ENCODE assay signal across 7 cellular contexts in genomic region chr19:20248258-20248657, GRCh38.
DNase-seq lines count a peak whose midpoint lies in the region; ATAC-seq and TF ChIP-seq lines count a peak whose summit lies in the region.
"Not testable (repeated sequence)": the region's sequence is repeated elsewhere in the genome, so short reads cannot be mapped to it uniquely, and the experiment has no call there.

No MANE protein-coding gene starts in this region.

- H3K9ac ChIP-seq in HUES48 (ENCODE audit: low read depth, low read length); parathyroid adenoma: not testable (repeated sequence)

- peak; percentile 28 for ATAC-seq in lung (ENCODE audit: insufficient read depth, low FRiP score)

- not testable (repeated sequence) for TF ChIP-seq CTCF in WERI-Rb-1 (IDR thresholded peaks at IDR 0.05; ENCODE audit: low read depth, low read length); lung (IDR thresholded peaks at IDR 0.05; ENCODE audit: control extremely low read depth, extremely low read depth); parathyroid adenoma (IDR thresholded peaks at IDR 0.05)

- H3K79me2 ChIP-seq in parathyroid adenoma, result not testable (repeated sequence)

- H3K27me3 ChIP-seq in HUES48 (ENCODE audit: control insufficient read depth, insufficient read depth, low read length); WERI-Rb-1 (ENCODE audit: insufficient read depth, low read depth, severe bottlenecking); lung (ENCODE audit: control insufficient read depth, insufficient read depth); parathyroid adenoma (ENCODE audit: control insufficient read depth, insufficient read depth, low read length): not testable (repeated sequence)

- not testable (repeated sequence) for H3K36me3 ChIP-seq in HUES48 (ENCODE audit: control insufficient read depth, insufficient read depth, low read length); WERI-Rb-1; lung (ENCODE audit: control insufficient read depth in 2 of 2, insufficient read depth in 2 of 2, low read length in 2 of 2); parathyroid adenoma (ENCODE audit: control insufficient read depth, insufficient read depth, low read length)

- WGBS in lung, 2 donors, result 43 to 58% methylated on average over 2 of the region's 2 CpGs

- H3K27ac ChIP-seq in HUES48 (ENCODE audit: low read depth, low read length), result peak overlapping the region; percentile 39
- peak overlapping the region; percentile 36 for H3K27ac ChIP-seq in WERI-Rb-1
- H3K27ac ChIP-seq in lung (ENCODE audit: low read depth in 1 of 2, low read length in 1 of 2), result peak overlapping the region in 1 of 2 donors; percentile 76
- H3K27ac ChIP-seq in parathyroid adenoma, result not testable (repeated sequence)

- H3K4me2 ChIP-seq in parathyroid adenoma (ENCODE audit: low read length), result not testable (repeated sequence)

- H2AFZ ChIP-seq in parathyroid adenoma, result peak overlapping the region; percentile 76

- DNase-seq in DMS79 (lab: John Stamatoyannopoulos, UW) (peak; percentile 6), NCI-H82 (lab: John Stamatoyannopoulos, UW) (peak; percentile 78), WERI-Rb-1 (peak; percentile 44), iPS-NIHi11 (ENCODE audit: low spot score) (peak; percentile 14)
- DNase-seq in lung (ENCODE audit: low spot score), result not testable (repeated sequence)

- not testable (repeated sequence) for H3K9me3 ChIP-seq in HUES48 (ENCODE audit: control insufficient read depth, insufficient read depth, low read length); WERI-Rb-1 (ENCODE audit: severe bottlenecking); lung (ENCODE audit: control insufficient read depth in 2 of 2, insufficient read depth in 1 of 2, low read length in 1 of 2); parathyroid adenoma (ENCODE audit: control insufficient read depth, low read length)

- H3K4me1 ChIP-seq in HUES48 (ENCODE audit: control insufficient read depth, insufficient read depth, low read length), result peaks cover 24% of the 10 kb centered on the region
- not testable (repeated sequence) for H3K4me1 ChIP-seq in lung (ENCODE audit: control insufficient read depth in 2 of 2, insufficient read depth in 2 of 2, low read length in 2 of 2); parathyroid adenoma

- H3K4me3 ChIP-seq in HUES48 (ENCODE audit: low read depth, low read length); WERI-Rb-1 (ENCODE audit: low read depth, low read length); lung; parathyroid adenoma (ENCODE audit: low read depth, low read length): not testable (repeated sequence)
